Comparison of ENCODE assay signal across 27 cellular contexts in genomic region chr15:35186346-35186745, GRCh38.
"Had no signal": no experiment of that assay in that cellular context is flagged by ENCODE, and none has a peak within 500 bp of the region (broad histone marks: within the 10 kb centered on the region; RNA-seq: fewer than 3 reads in every experiment).

No MANE protein-coding gene starts in this region.

- H3K9me3 ChIP-seq: SJCRH30, SK-N-SH had no signal

- H3K4me3 ChIP-seq: Peyer's patch, SJCRH30 had no signal

- DNase-seq: activated CD4-positive, alpha-beta T cell treated with anti-CD3 and anti-CD28 coated beads for 4 hours; activated CD8-positive, alpha-beta memory T cell treated with anti-CD3 and anti-CD28 coated beads, Interleukin-2, amount 50 U/mL, for 48 hours; activated CD8-positive, alpha-beta T cell treated with anti-CD3 and anti-CD28 coated beads, Interleukin-2, amount 10 ng/mL, durations not matched to agents 7 days and 5 days; activated effector memory CD4-positive, alpha-beta T cell treated with Interleukin-2 at 50 U/mL for 16 hours; activated naive CD4-positive, alpha-beta T cell; activated T-cell treated with anti-CD3 and anti-CD28 coated beads, Interleukin-2, amount 50 U/mL, for 1 hour; aorta; MV-4-11; NCI-H1092 treated with DMSO at 0.1 percent for 48 hours; NCI-H1417 treated with DMSO at 0.1 percent for 48 hours; NCI-H1694 treated with DMSO at 0.1 percent for 48 hours; NCI-H2081; NCI-H2171; NCI-H226; NCI-H526; NCI-H82; Peyer's patch; Right ventricle myocardium superior; SJCRH30; SK-N-SH; T-helper 1 cell had no signal

- H3K36me3 ChIP-seq: Peyer's patch, SJCRH30 had no signal

- H3K36me3 Mint-ChIP-seq: activated naive CD4-positive, alpha-beta T cell treated with anti-CD3 and anti-CD28 coated beads, Interleukin-2, amount 50 U/mL, for 24 hours; brain had no signal

- H3K27me3 ChIP-seq: Peyer's patch, SJCRH30 had no signal

- H3K4me1 ChIP-seq: Peyer's patch, SJCRH30 had no signal

- ATAC-seq: activated CD8-positive, alpha-beta T cell treated with anti-CD3 and anti-CD28 coated beads, Interleukin-2, amount 10 ng/mL, durations not matched to agents 7 days and 5 days had no signal

- H3K4me2 ChIP-seq: KMS-11, SK-N-SH had no signal

- H3K4me3 Mint-ChIP-seq: activated CD8-positive, alpha-beta T cell treated with anti-CD3 and anti-CD28 coated beads, Interleukin-2, amount 10 ng/mL, durations not matched to agents 7 days and 5 days; activated naive CD4-positive, alpha-beta T cell treated with anti-CD3 and anti-CD28 coated beads, Interleukin-2, amount 50 U/mL, for 24 hours; brain; central memory CD8-positive, alpha-beta T cell had no signal

- H3K27me3 Mint-ChIP-seq: activated naive CD4-positive, alpha-beta T cell treated with anti-CD3 and anti-CD28 coated beads, Interleukin-2, amount 50 U/mL, for 24 hours; central memory CD8-positive, alpha-beta T cell had no signal

- H3K27ac Mint-ChIP-seq: activated CD8-positive, alpha-beta T cell treated with anti-CD3 and anti-CD28 coated beads, Interleukin-2, amount 10 ng/mL, durations not matched to agents 7 days and 5 days; activated naive CD4-positive, alpha-beta T cell treated with anti-CD3 and anti-CD28 coated beads, Interleukin-2, amount 50 U/mL, for 24 hours; brain had no signal

- H3K9me2 ChIP-seq: SK-N-SH had no signal

- H3K4me1 Mint-ChIP-seq: activated naive CD4-positive, alpha-beta T cell treated with anti-CD3 and anti-CD28 coated beads, Interleukin-2, amount 50 U/mL, for 24 hours; central memory CD8-positive, alpha-beta T cell had no signal

- H3K27ac ChIP-seq: KMS-11, Peyer's patch, RWPE1, SJCRH30, VCaP had no signal

- H3K9ac ChIP-seq: KMS-11, SK-N-SH had no signal
